Comparison of ENCODE assay signal across 12 cellular contexts in genomic region chr20:37991506-37992302, GRCh38. TPM values are rescaled to one million over a fixed set of nuclear protein-coding genes. Genes with fewer than 3 reads are reported as not detected.
DNase-seq lines count a peak whose midpoint lies in the region; TF ChIP-seq lines count a peak whose summit lies in the region.
"Had no signal": no experiment of that assay in that cellular context is flagged by ENCODE, and none has a peak within 500 bp of the region (broad histone marks: within the 10 kb centered on the region; RNA-seq: fewer than 3 reads in every experiment).

No MANE protein-coding gene starts in this region.

- H3K4me2 ChIP-seq in mammary epithelial cell (ENCODE audit: insufficient read depth, low read depth, low read length) (no peak overlapping the region), neuronal stem cell (ENCODE audit: insufficient read depth, low read length, poor library complexity, severe bottlenecking) (no peak overlapping the region)
- H3K4me2 ChIP-seq: SK-N-SH had no signal

- 100% methylated on average over 6 of the region's 6 CpGs for WGBS in mammary epithelial cell (ENCODE audit: low coverage, missing lambda C conversion rate)
- no CpG with 5 or more reads among the region's 6 CpGs for WGBS in neuronal stem cell (ENCODE audit: extremely low coverage in 2 of 2, insufficient read length in 2 of 2, insufficient replicate concordance in 1 of 2), 2 donors

- H3K79me2 ChIP-seq in mammary epithelial cell (ENCODE audit: insufficient read depth, low read length) = no peaks in the 10 kb centered on the region

- TF ChIP-seq CTCF in HL-60 (IDR thresholded peaks at IDR 0.05; ENCODE audit: insufficient read depth, low read length) (no peak), mammary epithelial cell (conservative IDR thresholded peaks at IDR 0.05 in 1 of 2, IDR thresholded peaks at IDR 0.05 in 1 of 2; ENCODE audit: extremely low read depth in 1 of 2, insufficient read depth in 1 of 2, low read depth in 1 of 2, low read length in 2 of 2) (no peak)

- H2BK120ac ChIP-seq in neuronal stem cell (ENCODE audit: low read depth, low read length) = no peak overlapping the region

- DNase-seq in NCI-H146 (lab: John Stamatoyannopoulos, UW) = peak; percentile 21
- no peak for DNase-seq in NCI-H146 treated with DMSO at 0.1 percent for 48 hours (lab: John Stamatoyannopoulos, UW; ENCODE audit: unreplicated experiment)
- no peak for DNase-seq in HL-60 (ENCODE audit: low read depth in 1 of 2, low spot score in 1 of 2)
- DNase-seq in mammary epithelial cell = no peak
- no peak for DNase-seq in neuronal stem cell (ENCODE audit: low spot score)
- no peak for DNase-seq in activated CD4-positive, CD25-positive, alpha-beta regulatory T cell (lab: John Stamatoyannopoulos, UW)
- DNase-seq in NCI-H2029 treated with DMSO at 0.1 percent for 48 hours (lab: John Stamatoyannopoulos, UW) = no peak
- DNase-seq in NCI-H2081 treated with DMSO at 0.1 percent for 48 hours (lab: John Stamatoyannopoulos, UW) = no peak
- DNase-seq: aorta, NCI-H1092 treated with DMSO at 0.1 percent for 48 hours, NCI-H526 treated with DMSO at 0.1 percent for 48 hours had no signal

- H3K79me1 ChIP-seq in neuronal stem cell (ENCODE audit: low read depth, low read length) = no peaks in the 10 kb centered on the region

- H3K18ac ChIP-seq in neuronal stem cell (ENCODE audit: low read length) = peak overlapping the region; percentile 41

- H3K4me1 ChIP-seq in mammary epithelial cell (ENCODE audit: insufficient read depth, low read length) (peaks cover 58% of the 10 kb centered on the region), neuronal stem cell (ENCODE audit: control insufficient read depth in 2 of 2, insufficient read depth in 1 of 2, low read depth in 1 of 2, low read length in 2 of 2) (peaks cover 9 to 11% of the 10 kb centered on the region in 2 donors)

- intact Hi-C loops in mammary epithelial cell (cut with micrococcal nuclease) = loop anchor here (5.0 kb wide), 1 partner anchor 231 kb away; no protein-coding TSS in a partner anchor

- BruUV-seq in mammary epithelial cell (replicated peaks; lab: Mats Ljungman, UMichigan) = no TSS peak

- no peak overlapping the region for H4K91ac ChIP-seq in neuronal stem cell (ENCODE audit: low read depth, low read length, poor library complexity)

- no peak overlapping the region for H2AK5ac ChIP-seq in neuronal stem cell (ENCODE audit: low read depth, low read length)

- H3K27me3 ChIP-seq in HL-60 (ENCODE audit: insufficient read depth, poor library complexity, severe bottlenecking) (no peaks in the 10 kb centered on the region), mammary epithelial cell (ENCODE audit: insufficient read depth, low read length) (no peaks in the 10 kb centered on the region), neuronal stem cell (ENCODE audit: control insufficient read depth in 3 of 3, insufficient read depth in 3 of 3, low read depth in 1 of 3, low read length in 3 of 3) (no peaks in the 10 kb centered on the region)

- H3K14ac ChIP-seq in neuronal stem cell (ENCODE audit: low read length) = no peak overlapping the region

- in situ Hi-C loops in mammary epithelial cell (cut with MboI; ENCODE audit: low sequenced_read_pairs in 2 of 2) = loop anchor here (10.0 kb wide), 2 partner anchors 417 to 427 kb away; no protein-coding TSS in a partner anchor

- H3K36me3 ChIP-seq in mammary epithelial cell (ENCODE audit: insufficient read depth, low read length) = peaks cover 13% of the 10 kb centered on the region
- H3K36me3 ChIP-seq in neuronal stem cell (replicated peaks in 1 of 2; ENCODE audit: control insufficient read depth in 2 of 2, insufficient read depth in 2 of 2, low read length in 2 of 2) = peaks cover 30 to 95% of the 10 kb centered on the region in 2 donors

- H4K8ac ChIP-seq in neuronal stem cell (ENCODE audit: low read depth, low read length) = no peak overlapping the region

- CTCF ChIA-PET in mammary epithelial cell (lab: Charles Lee; ENCODE audit: low non-redundant PET) = no interaction called here

- H3K9ac ChIP-seq in mammary epithelial cell (ENCODE audit: insufficient read depth, low read length) (no peak overlapping the region), neuronal stem cell (ENCODE audit: low read depth, low read length, poor library complexity) (no peak overlapping the region)
- H3K9ac ChIP-seq: SK-N-SH had no signal

- H2BK12ac ChIP-seq in neuronal stem cell (ENCODE audit: low read length) = no peak overlapping the region

- H3K4me3 ChIP-seq in HL-60 (replicated peaks; ENCODE audit: insufficient read depth, low read length) (no peak overlapping the region), mammary epithelial cell (replicated peaks in 1 of 3; ENCODE audit: insufficient read depth in 1 of 3, low read depth in 2 of 3, low read length in 3 of 3) (no peak overlapping the region), neuronal stem cell (ENCODE audit: low read length in 2 of 2) (no peak overlapping the region)

- no peak overlapping the region for H2AFZ ChIP-seq in mammary epithelial cell (ENCODE audit: low read depth, low read length)
- no peak overlapping the region for H2AFZ ChIP-seq in neuronal stem cell (ENCODE audit: low read length)

- no peak overlapping the region for H2BK15ac ChIP-seq in neuronal stem cell (ENCODE audit: low read length)

- H3K9me3 ChIP-seq in mammary epithelial cell (replicated peaks; ENCODE audit: insufficient read depth, low read length) = no peaks in the 10 kb centered on the region
- no peaks in the 10 kb centered on the region for H3K9me3 ChIP-seq in neuronal stem cell (replicated peaks in 1 of 2; ENCODE audit: control insufficient read depth in 2 of 2, insufficient read depth in 1 of 2, low read depth in 1 of 2, low read length in 2 of 2)
- H3K9me3 ChIP-seq: SK-N-SH had no signal

- dilution Hi-C loops in mammary epithelial cell (cut with HindIII; ENCODE audit: low sequenced_read_pairs) = no loop called here

- peak overlapping the region; percentile 88 for H3K27ac ChIP-seq in HL-60 (replicated peaks)
- peak overlapping the region; percentile 70 for H3K27ac ChIP-seq in mammary epithelial cell (ENCODE audit: insufficient read depth, low read depth, low read length)
- H3K27ac ChIP-seq in neuronal stem cell (replicated peaks; ENCODE audit: low read length) = no peak overlapping the region

- no peaks in the 10 kb centered on the region for H4K20me1 ChIP-seq in mammary epithelial cell (ENCODE audit: insufficient read depth, low read length)

- no peak overlapping the region for H2BK5ac ChIP-seq in neuronal stem cell (ENCODE audit: low read length)

- H3K23ac ChIP-seq in neuronal stem cell (ENCODE audit: low read depth, low read length, poor library complexity) = no peak overlapping the region

- H3K4ac ChIP-seq in neuronal stem cell (ENCODE audit: low read length) = no peak overlapping the region

RNA-seq across cellular contexts. Expression of gene TTI1, which starts 41.6 kb away (rescaled TPM):
- 10 to 100 TPM; 18.0 to 24.3 TPM for total RNA-seq in mammary epithelial cell
- polyA plus RNA-seq in mammary epithelial cell = 20.4 TPM
- polyA minus RNA-seq in mammary epithelial cell = 25.5 TPM
- polyA plus RNA-seq in neuronal stem cell (2013, experiment 1 of 2) = 24.0 TPM
- polyA plus RNA-seq in neuronal stem cell (2013, experiment 2 of 2) = 24.4 TPM

RNA-seq across cellular contexts. Expression of gene RPRD1B, which starts 41.8 kb away (rescaled TPM):
- 10 to 100 TPM; 18.3 to 32.7 TPM for total RNA-seq in mammary epithelial cell
- 17.0 TPM for polyA plus RNA-seq in mammary epithelial cell
- 25.0 TPM for polyA minus RNA-seq in mammary epithelial cell
- 28.1 TPM for polyA plus RNA-seq in neuronal stem cell (2013, experiment 1 of 2)
- 31.6 TPM for polyA plus RNA-seq in neuronal stem cell (2013, experiment 2 of 2)
